Comparison of ENCODE assay signal across 1 cellular context in the genomic region with DNA sequence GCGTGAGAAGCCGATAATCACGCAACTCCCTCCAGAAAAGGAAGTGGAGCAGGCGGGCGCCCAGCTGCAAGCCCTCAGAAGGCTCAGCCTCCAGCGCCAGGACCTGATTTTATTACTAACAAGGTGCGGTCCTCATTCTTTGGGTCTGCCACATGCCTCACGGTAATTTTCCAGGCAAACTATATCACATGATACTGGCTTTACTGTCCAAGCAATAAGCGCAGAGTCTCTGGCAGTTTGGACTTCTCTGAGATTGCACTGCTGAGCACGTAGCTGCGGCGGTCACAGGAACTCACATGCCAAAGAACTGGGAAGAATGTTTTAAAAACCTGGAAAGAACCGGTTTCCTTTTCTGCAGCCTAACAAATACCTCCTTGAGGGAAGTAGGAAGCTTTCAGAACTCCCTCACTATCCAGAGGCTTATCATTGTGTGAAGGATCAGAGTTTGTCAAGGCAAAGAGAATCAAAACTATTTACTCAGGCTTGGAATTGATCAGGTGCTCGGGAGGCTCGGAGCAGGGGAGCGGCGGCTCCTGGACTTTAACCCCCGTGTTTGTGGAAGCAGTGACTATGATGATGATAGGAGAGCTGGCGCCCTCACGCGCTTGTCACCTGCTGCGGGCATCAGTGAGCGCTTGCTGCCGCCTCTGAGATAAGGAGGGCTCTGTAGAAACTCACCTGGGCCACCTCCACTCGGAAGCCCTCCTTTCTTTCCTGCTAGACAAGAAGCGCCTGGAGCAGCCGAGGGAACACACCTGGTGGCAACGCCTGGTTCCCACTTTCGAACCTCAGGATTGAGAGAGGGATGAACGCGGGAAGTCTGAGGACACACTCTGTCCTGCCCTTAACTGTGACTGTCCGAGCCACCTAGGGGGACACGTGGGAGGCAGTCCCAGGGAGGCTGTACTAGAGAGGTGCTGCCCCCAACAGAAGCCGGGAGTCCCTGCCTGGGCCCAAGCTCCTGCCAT.
TF ChIP-seq lines count a peak whose summit lies in the region.

No MANE protein-coding gene starts in this region.

TF ChIP-seq in HepG2, 621 proteins besides CTCF, POLR2A, EP300 and RAD21 (continued from another document and continues in another):
- TF ChIP-seq, protein P1, sequence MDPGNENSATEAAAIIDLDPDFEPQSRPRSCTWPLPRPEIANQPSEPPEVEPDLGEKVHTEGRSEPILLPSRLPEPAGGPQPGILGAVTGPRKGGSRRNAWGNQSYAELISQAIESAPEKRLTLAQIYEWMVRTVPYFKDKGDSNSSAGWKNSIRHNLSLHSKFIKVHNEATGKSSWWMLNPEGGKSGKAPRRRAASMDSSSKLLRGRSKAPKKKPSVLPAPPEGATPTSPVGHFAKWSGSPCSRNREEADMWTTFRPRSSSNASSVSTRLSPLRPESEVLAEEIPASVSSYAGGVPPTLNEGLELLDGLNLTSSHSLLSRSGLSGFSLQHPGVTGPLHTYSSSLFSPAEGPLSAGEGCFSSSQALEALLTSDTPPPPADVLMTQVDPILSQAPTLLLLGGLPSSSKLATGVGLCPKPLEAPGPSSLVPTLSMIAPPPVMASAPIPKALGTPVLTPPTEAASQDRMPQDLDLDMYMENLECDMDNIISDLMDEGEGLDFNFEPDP (CRISPR knock-in tag; conservative IDR thresholded peaks at IDR 0.05) = 0 out of 2 replicates have a peak, but pooled peaks have one; percentile 67
- TF ChIP-seq, protein P2, sequence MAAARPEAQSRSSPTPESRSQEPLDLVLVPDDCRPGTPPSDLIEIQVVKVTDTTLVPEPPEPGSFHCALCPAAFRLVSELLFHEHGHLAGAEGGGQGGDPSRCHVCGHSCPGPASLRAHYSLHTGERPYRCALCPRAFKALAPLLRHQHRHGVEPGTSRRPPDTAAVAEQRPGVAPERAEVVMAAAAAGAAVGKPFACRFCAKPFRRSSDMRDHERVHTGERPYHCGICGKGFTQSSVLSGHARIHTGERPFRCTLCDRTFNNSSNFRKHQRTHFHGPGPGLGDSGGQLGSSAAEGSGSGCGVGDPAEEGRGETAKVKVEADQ (CRISPR knock-in tag; IDR thresholded peaks at IDR 0.05; ENCODE audit: borderline replicate concordance) = no peak; the same call in 1 of the 2 replicates
- TF ChIP-seq FOXK1 (CRISPR knock-in tag; IDR thresholded peaks at IDR 0.05; ENCODE audit: borderline replicate concordance, low read depth) (no peak), ZNF776 (CRISPR knock-in tag; IDR thresholded peaks at IDR 0.05) (0 out of 2 replicates have a peak, but pooled peaks have one; percentile 58), ZNF552 (CRISPR knock-in tag; IDR thresholded peaks at IDR 0.05; ENCODE audit: borderline replicate concordance) (0 out of 2 replicates have a peak, but pooled peaks have one; percentile 49), NAIF1 (CRISPR knock-in tag; IDR thresholded peaks at IDR 0.05; ENCODE audit: borderline replicate concordance) (peak; percentile 75; the same call in 1 of the 2 replicates), FOXC1 (CRISPR knock-in tag; IDR thresholded peaks at IDR 0.05; ENCODE audit: borderline replicate concordance) (peak; percentile 90), ZNF121 (CRISPR knock-in tag; IDR thresholded peaks at IDR 0.05) (no peak), SRSF4 (IDR thresholded peaks at IDR 0.05; ENCODE audit: low read depth, low read length, poor library complexity, severe bottlenecking) (no peak), RORA (CRISPR knock-in tag; IDR thresholded peaks at IDR 0.05) (peak; percentile 83; the same call in 1 of the 2 replicates), ZNF224 (CRISPR knock-in tag; IDR thresholded peaks at IDR 0.05) (peak; percentile 35; the same call in 1 of the 2 replicates), ZNF282 (IDR thresholded peaks at IDR 0.05; ENCODE audit: partially characterized antibody) (no peak), NRL (CRISPR knock-in tag; IDR thresholded peaks at IDR 0.05; ENCODE audit: borderline replicate concordance) (no peak; the same call in 1 of the 2 replicates), ZNF724P (CRISPR knock-in tag; IDR thresholded peaks at IDR 0.05; ENCODE audit: borderline replicate concordance) (no peak), ARHGAP35 (CRISPR knock-in tag; IDR thresholded peaks at IDR 0.05; ENCODE audit: borderline replicate concordance) (no peak), ZNF766 (CRISPR knock-in tag; IDR thresholded peaks at IDR 0.05; ENCODE audit: borderline replicate concordance) (peak; percentile 64; the same call in 1 of the 2 replicates), MEIS2 (CRISPR knock-in tag; IDR thresholded peaks at IDR 0.05) (peak; percentile 89), PRPF4 (IDR thresholded peaks at IDR 0.05; ENCODE audit: low read depth, low read length, poor library complexity, severe bottlenecking) (no peak), RBM22 (optimal IDR thresholded peaks at IDR 0.05; ENCODE audit: low read length) (no peak), ZNF781 (CRISPR knock-in tag; IDR thresholded peaks at IDR 0.05; ENCODE audit: borderline replicate concordance, not compliant biosample characterization) (peak; percentile 65), ATF1 (CRISPR knock-in tag; IDR thresholded peaks at IDR 0.05) (peak; percentile 71; the same call in 1 of the 2 replicates), ZMYM3 (CRISPR knock-in tag; IDR thresholded peaks at IDR 0.05) (peak; percentile 97), ZKSCAN1 (IDR thresholded peaks at IDR 0.05; ENCODE audit: low read length) (peak; percentile 10; the same call in 1 of the 2 replicates), ZNF605 (CRISPR knock-in tag; IDR thresholded peaks at IDR 0.05) (no peak)
- TF ChIP-seq, protein P3, sequence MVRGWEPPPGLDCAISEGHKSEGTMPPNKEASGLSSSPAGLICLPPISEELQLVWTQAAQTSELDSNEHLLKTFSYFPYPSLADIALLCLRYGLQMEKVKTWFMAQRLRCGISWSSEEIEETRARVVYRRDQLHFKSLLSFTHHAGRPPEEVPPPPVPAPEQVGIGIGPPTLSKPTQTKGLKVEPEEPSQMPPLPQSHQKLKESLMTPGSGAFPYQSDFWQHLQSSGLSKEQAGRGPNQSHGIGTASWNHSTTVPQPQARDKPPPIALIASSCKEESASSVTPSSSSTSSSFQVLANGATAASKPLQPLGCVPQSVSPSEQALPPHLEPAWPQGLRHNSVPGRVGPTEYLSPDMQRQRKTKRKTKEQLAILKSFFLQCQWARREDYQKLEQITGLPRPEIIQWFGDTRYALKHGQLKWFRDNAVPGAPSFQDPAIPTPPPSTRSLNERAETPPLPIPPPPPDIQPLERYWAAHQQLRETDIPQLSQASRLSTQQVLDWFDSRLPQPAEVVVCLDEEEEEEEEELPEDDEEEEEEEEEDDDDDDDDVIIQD (CRISPR knock-in tag; IDR thresholded peaks at IDR 0.05; ENCODE audit: low read depth) = peak; percentile 13; the same call in 1 of the 2 replicates
- TF ChIP-seq, protein P4, sequence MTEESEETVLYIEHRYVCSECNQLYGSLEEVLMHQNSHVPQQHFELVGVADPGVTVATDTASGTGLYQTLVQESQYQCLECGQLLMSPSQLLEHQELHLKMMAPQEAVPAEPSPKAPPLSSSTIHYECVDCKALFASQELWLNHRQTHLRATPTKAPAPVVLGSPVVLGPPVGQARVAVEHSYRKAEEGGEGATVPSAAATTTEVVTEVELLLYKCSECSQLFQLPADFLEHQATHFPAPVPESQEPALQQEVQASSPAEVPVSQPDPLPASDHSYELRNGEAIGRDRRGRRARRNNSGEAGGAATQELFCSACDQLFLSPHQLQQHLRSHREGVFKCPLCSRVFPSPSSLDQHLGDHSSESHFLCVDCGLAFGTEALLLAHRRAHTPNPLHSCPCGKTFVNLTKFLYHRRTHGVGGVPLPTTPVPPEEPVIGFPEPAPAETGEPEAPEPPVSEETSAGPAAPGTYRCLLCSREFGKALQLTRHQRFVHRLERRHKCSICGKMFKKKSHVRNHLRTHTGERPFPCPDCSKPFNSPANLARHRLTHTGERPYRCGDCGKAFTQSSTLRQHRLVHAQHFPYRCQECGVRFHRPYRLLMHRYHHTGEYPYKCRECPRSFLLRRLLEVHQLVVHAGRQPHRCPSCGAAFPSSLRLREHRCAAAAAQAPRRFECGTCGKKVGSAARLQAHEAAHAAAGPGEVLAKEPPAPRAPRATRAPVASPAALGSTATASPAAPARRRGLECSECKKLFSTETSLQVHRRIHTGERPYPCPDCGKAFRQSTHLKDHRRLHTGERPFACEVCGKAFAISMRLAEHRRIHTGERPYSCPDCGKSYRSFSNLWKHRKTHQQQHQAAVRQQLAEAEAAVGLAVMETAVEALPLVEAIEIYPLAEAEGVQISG (CRISPR knock-in tag; IDR thresholded peaks at IDR 0.05) = peak; percentile 81
- TF ChIP-seq, protein P5, sequence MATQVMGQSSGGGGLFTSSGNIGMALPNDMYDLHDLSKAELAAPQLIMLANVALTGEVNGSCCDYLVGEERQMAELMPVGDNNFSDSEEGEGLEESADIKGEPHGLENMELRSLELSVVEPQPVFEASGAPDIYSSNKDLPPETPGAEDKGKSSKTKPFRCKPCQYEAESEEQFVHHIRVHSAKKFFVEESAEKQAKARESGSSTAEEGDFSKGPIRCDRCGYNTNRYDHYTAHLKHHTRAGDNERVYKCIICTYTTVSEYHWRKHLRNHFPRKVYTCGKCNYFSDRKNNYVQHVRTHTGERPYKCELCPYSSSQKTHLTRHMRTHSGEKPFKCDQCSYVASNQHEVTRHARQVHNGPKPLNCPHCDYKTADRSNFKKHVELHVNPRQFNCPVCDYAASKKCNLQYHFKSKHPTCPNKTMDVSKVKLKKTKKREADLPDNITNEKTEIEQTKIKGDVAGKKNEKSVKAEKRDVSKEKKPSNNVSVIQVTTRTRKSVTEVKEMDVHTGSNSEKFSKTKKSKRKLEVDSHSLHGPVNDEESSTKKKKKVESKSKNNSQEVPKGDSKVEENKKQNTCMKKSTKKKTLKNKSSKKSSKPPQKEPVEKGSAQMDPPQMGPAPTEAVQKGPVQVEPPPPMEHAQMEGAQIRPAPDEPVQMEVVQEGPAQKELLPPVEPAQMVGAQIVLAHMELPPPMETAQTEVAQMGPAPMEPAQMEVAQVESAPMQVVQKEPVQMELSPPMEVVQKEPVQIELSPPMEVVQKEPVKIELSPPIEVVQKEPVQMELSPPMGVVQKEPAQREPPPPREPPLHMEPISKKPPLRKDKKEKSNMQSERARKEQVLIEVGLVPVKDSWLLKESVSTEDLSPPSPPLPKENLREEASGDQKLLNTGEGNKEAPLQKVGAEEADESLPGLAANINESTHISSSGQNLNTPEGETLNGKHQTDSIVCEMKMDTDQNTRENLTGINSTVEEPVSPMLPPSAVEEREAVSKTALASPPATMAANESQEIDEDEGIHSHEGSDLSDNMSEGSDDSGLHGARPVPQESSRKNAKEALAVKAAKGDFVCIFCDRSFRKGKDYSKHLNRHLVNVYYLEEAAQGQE (IDR thresholded peaks at IDR 0.05; ENCODE audit: borderline replicate concordance in 1 of 2, low read depth in 1 of 2, low read length in 2 of 2) = peak in 1 of 2 experiments; percentile 54; a peak in 1 of 4 replicates
- TF ChIP-seq, protein P6, sequence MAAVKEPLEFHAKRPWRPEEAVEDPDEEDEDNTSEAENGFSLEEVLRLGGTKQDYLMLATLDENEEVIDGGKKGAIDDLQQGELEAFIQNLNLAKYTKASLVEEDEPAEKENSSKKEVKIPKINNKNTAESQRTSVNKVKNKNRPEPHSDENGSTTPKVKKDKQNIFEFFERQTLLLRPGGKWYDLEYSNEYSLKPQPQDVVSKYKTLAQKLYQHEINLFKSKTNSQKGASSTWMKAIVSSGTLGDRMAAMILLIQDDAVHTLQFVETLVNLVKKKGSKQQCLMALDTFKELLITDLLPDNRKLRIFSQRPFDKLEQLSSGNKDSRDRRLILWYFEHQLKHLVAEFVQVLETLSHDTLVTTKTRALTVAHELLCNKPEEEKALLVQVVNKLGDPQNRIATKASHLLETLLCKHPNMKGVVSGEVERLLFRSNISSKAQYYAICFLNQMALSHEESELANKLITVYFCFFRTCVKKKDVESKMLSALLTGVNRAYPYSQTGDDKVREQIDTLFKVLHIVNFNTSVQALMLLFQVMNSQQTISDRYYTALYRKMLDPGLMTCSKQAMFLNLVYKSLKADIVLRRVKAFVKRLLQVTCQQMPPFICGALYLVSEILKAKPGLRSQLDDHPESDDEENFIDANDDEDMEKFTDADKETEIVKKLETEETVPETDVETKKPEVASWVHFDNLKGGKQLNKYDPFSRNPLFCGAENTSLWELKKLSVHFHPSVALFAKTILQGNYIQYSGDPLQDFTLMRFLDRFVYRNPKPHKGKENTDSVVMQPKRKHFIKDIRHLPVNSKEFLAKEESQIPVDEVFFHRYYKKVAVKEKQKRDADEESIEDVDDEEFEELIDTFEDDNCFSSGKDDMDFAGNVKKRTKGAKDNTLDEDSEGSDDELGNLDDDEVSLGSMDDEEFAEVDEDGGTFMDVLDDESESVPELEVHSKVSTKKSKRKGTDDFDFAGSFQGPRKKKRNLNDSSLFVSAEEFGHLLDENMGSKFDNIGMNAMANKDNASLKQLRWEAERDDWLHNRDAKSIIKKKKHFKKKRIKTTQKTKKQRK (IDR thresholded peaks at IDR 0.05; ENCODE audit: low read length) = no peak
- TF ChIP-seq, protein P7, sequence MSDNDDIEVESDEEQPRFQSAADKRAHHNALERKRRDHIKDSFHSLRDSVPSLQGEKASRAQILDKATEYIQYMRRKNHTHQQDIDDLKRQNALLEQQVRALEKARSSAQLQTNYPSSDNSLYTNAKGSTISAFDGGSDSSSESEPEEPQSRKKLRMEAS (IDR thresholded peaks at IDR 0.05) = peak; percentile 90
- TF ChIP-seq, protein P8, sequence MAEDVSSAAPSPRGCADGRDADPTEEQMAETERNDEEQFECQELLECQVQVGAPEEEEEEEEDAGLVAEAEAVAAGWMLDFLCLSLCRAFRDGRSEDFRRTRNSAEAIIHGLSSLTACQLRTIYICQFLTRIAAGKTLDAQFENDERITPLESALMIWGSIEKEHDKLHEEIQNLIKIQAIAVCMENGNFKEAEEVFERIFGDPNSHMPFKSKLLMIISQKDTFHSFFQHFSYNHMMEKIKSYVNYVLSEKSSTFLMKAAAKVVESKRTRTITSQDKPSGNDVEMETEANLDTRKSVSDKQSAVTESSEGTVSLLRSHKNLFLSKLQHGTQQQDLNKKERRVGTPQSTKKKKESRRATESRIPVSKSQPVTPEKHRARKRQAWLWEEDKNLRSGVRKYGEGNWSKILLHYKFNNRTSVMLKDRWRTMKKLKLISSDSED (CRISPR knock-in tag; IDR thresholded peaks at IDR 0.05) = no peak
